ENCODE assay signal across 2 cellular contexts in genomic region chr7:28395404-28395803, GRCh38.
TF ChIP-seq lines count a peak whose summit lies in the region.

No MANE protein-coding gene starts in this region.

TF ChIP-seq in HEK293, 187 proteins besides CTCF, POLR2A, EP300 and RAD21:
- peak; percentile 83 for TF ChIP-seq SCRT2 (tag by site-specific recombination; IDR thresholded peaks at IDR 0.05)
- no peak for TF ChIP-seq ZNF596 (tag by site-specific recombination; IDR thresholded peaks at IDR 0.05)
- peak; percentile 55; the same call in 1 of the 2 replicates for TF ChIP-seq SCRT1 (tag by site-specific recombination; IDR thresholded peaks at IDR 0.05; ENCODE audit: borderline replicate concordance)

TF ChIP-seq in H1, 55 proteins besides CTCF, POLR2A, EP300 and RAD21:
- TF ChIP-seq SIX5 (IDR thresholded peaks at IDR 0.05; ENCODE audit: low read depth, low read length), result no peak
- no peak for TF ChIP-seq CTBP2 (IDR thresholded peaks at IDR 0.05; ENCODE audit: borderline replicate concordance, insufficient read depth, insufficient read length, low read length)
- no peak for TF ChIP-seq E2F6 (IDR thresholded peaks at IDR 0.05)
- no peak for TF ChIP-seq NRF1 (IDR thresholded peaks at IDR 0.05; ENCODE audit: low read depth, low read length)
- TF ChIP-seq SIN3A (conservative IDR thresholded peaks at IDR 0.05 in 1 of 2, IDR thresholded peaks at IDR 0.05 in 1 of 2; ENCODE audit: low read depth in 1 of 2, low read length in 2 of 2), result no peak
- TF ChIP-seq PHF8 (conservative IDR thresholded peaks at IDR 0.05; ENCODE audit: low read depth, low read length), result no peak
- no peak for TF ChIP-seq TAF1 (IDR thresholded peaks at IDR 0.05; ENCODE audit: low read depth, low read length)
- TF ChIP-seq TCF12 (IDR thresholded peaks at IDR 0.05; ENCODE audit: low read depth, low read length), result no peak
- TF ChIP-seq CBX8 (IDR thresholded peaks at IDR 0.05; ENCODE audit: borderline replicate concordance, low read depth, low read length), result no peak
- no peak for TF ChIP-seq SUZ12 (IDR thresholded peaks at IDR 0.05; ENCODE audit: low read length)
